Comparison of ENCODE assay signal across 8 cellular contexts in genomic region chr19:10936661-10937084, GRCh38. TPM values are rescaled to one million over a fixed set of nuclear protein-coding genes. Genes with fewer than 3 reads are reported as not detected.
DNase-seq lines count a peak whose midpoint lies in the region; ATAC-seq, FAIRE-seq and TF ChIP-seq lines count a peak whose summit lies in the region.

No MANE protein-coding gene starts in this region.

- TF ChIP-seq POLR2A in H54 (IDR thresholded peaks at IDR 0.05; ENCODE audit: low read depth, low read length), result no peak

- FAIRE-seq in kidney (lab: Jason Lieb, UNC) (no peak), H54 (lab: Jason Lieb, UNC) (no peak)

- no peaks in the 10 kb centered on the region for H3K36me3 ChIP-seq in kidney (ENCODE audit: control insufficient read depth in 1 of 2, insufficient read depth in 2 of 2, low read length in 2 of 2)

- DNase-seq in activated naive CD4-positive, alpha-beta T cell treated with Interleukin-2 at 50 U/mL for 16 hours, result peak; percentile 22
- DNase-seq in activated naive CD4-positive, alpha-beta T cell (lab: John Stamatoyannopoulos, UW), result no peak
- DNase-seq in NCI-H1105 treated with DMSO at 0.1 percent for 48 hours (lab: John Stamatoyannopoulos, UW), result peak; percentile 90
- peak; percentile 81 for DNase-seq in SIG-M5 treated with dmso at 0.1 percent for 504 hours (lab: John Stamatoyannopoulos, UW; ENCODE audit: unreplicated experiment)
- peak; percentile 92 for DNase-seq in cerebellar cortex (ENCODE audit: low spot score)
- DNase-seq in kidney, result no peak
- DNase-seq in stimulated activated naive CD8-positive, alpha-beta T cell treated with anti-CD3 and anti-CD28 coated beads, Interleukin-15, Interleukin-2, amounts not matched to agents 100 U/mL and 50 U/mL, for 24 hours, result peak; percentile 31
- DNase-seq in H54 (ENCODE audit: insufficient read length, low spot score), result no peak

- ATAC-seq in stimulated activated naive CD8-positive, alpha-beta T cell treated with anti-CD3 and anti-CD28 coated beads, Interleukin-15, Interleukin-2, amounts not matched to agents 100 U/mL and 50 U/mL, for 24 hours, result peak; percentile 80

- H3K9me3 ChIP-seq in kidney (ENCODE audit: control insufficient read depth in 1 of 2, low read length in 2 of 2), result no peaks in the 10 kb centered on the region

- H3K4me3 ChIP-seq in kidney (ENCODE audit: low read length in 2 of 2), result no peak overlapping the region

- peak; percentile 67 for TF ChIP-seq CTCF in kidney (IDR thresholded peaks at IDR 0.05; ENCODE audit: borderline replicate concordance, extremely low read depth, insufficient read depth)

- H3K9ac ChIP-seq in kidney (ENCODE audit: low read length in 2 of 2), result peak overlapping the region in 1 of 2 donors; percentile 21

- H3K4me1 ChIP-seq in kidney (ENCODE audit: control insufficient read depth in 1 of 2, insufficient read depth in 1 of 2, low read depth in 1 of 2, low read length in 2 of 2), result no peaks in the 10 kb centered on the region

- intact Hi-C loops in kidney (cut with DNase I), result no loop called here

- no peak overlapping the region for H3K27ac ChIP-seq in kidney (ENCODE audit: low read depth in 2 of 2, low read length in 2 of 2)

RNA-seq across cellular contexts. Expression of gene TIMM29, which starts 8.1 kb away (rescaled TPM):
- 21.7 TPM for total RNA-seq in kidney
- polyA plus RNA-seq in kidney (ENCODE audit: insufficient read depth, low read depth, low replicate concordance), result 16.8 TPM

RNA-seq across cellular contexts. Expression of gene YIPF2, which starts 8.2 kb away (rescaled TPM):
- 64.7 TPM for total RNA-seq in kidney
- 70.3 TPM for polyA plus RNA-seq in kidney (ENCODE audit: insufficient read depth, low read depth, low replicate concordance)

RNA-seq across cellular contexts. Expression of gene SMARCA4, which starts 24.2 kb away (rescaled TPM):
- 124 TPM for total RNA-seq in kidney
- 59.8 TPM for polyA plus RNA-seq in kidney (ENCODE audit: insufficient read depth, low read depth, low replicate concordance)

Comparison
In these comparisons a context has a peak if more than half of its experiments do, and no peak if none do; other contexts are left out.
1. DNase-seq: peak in activated naive CD4-positive, alpha-beta T cell treated with Interleukin-2 at 50 U/mL for 16 hours (single experiment), NCI-H1105 treated with DMSO at 0.1 percent for 48 hours (single experiment), SIG-M5 treated with dmso at 0.1 percent for 504 hours (single experiment), cerebellar cortex (single experiment) and stimulated activated naive CD8-positive, alpha-beta T cell treated with anti-CD3 and anti-CD28 coated beads, Interleukin-15, Interleukin-2, amounts not matched to agents 100 U/mL and 50 U/mL, for 24 hours (single experiment); none in activated naive CD4-positive, alpha-beta T cell (0 of 4), kidney (single experiment) and H54 (single experiment).